In genomic region chr2:218953366-218953954, GRCh38 we compare ENCODE assay signal across 21 cellular contexts. TPM values are rescaled to one million over a fixed set of nuclear protein-coding genes. Genes with fewer than 3 reads are reported as not detected.
DNase-seq lines count a peak whose midpoint lies in the region; ATAC-seq and TF ChIP-seq lines count a peak whose summit lies in the region.
"Had no signal": no experiment of that assay in that cellular context is flagged by ENCODE, and none has a peak within 500 bp of the region (broad histone marks: within the 10 kb centered on the region; RNA-seq: fewer than 3 reads in every experiment).

No MANE protein-coding gene starts in this region.

- H2BK15ac ChIP-seq in H9 (ENCODE audit: low read depth, low read length), result no peak overlapping the region

- H3K27ac Mint-ChIP-seq in H9, result no peak overlapping the region
- H3K27ac Mint-ChIP-seq in neural crest cell (ENCODE audit: unreplicated experiment), result no peak overlapping the region
- H3K27ac Mint-ChIP-seq in natural killer cell, result no peak overlapping the region
- H3K27ac Mint-ChIP-seq: IgD-negative memory B cell had no signal

- no peaks in the 10 kb centered on the region for H3K79me2 ChIP-seq in DND-41 (ENCODE audit: insufficient read depth, low read length)
- H3K79me2 ChIP-seq in H9 (ENCODE audit: insufficient read depth, low read length), result no peaks in the 10 kb centered on the region

- H3K9ac ChIP-seq in DND-41 (ENCODE audit: low read depth, low read length) (no peak overlapping the region), H9 (ENCODE audit: extremely low read depth, insufficient read length, low read length) (no peak overlapping the region)

- no peak overlapping the region for H4K8ac ChIP-seq in H9 (replicated peaks; ENCODE audit: insufficient read length, low read depth, low read length)

- no peak overlapping the region for H2BK12ac ChIP-seq in H9 (ENCODE audit: insufficient read length, low read depth, low read length)

- H3K4me3 Mint-ChIP-seq in H9 (no peak overlapping the region), neural crest cell (no peak overlapping the region), natural killer cell (no peak overlapping the region)
- H3K4me3 Mint-ChIP-seq: IgD-negative memory B cell had no signal

- no peak overlapping the region for H2BK5ac ChIP-seq in H9 (ENCODE audit: insufficient read length, low read length)

- no peaks in the 10 kb centered on the region for H3K9me3 ChIP-seq in DND-41 (ENCODE audit: insufficient read depth, low read length, severe bottlenecking)
- no peaks in the 10 kb centered on the region for H3K9me3 ChIP-seq in H9 (ENCODE audit: control insufficient read depth, low read depth, low read length)
- H3K9me3 ChIP-seq: breast epithelium, stomach, uterus had no signal

- no peak overlapping the region for H3T11ph ChIP-seq in H9 (ENCODE audit: low read length)

- no CpG with 5 or more reads among the region's 18 CpGs for WGBS in H9 (ENCODE audit: extremely low coverage, insufficient read length, low lambda C conversion rate)

- peaks cover 0 to 4% of the 10 kb centered on the region in 2 experiments; a peak in 2 of 5 replicates for H3K9me3 Mint-ChIP-seq in H9
- H3K9me3 Mint-ChIP-seq in neural crest cell, result no peaks in the 10 kb centered on the region
- no peaks in the 10 kb centered on the region for H3K9me3 Mint-ChIP-seq in natural killer cell

- no peaks in the 10 kb centered on the region for H3K23me2 ChIP-seq in H9 (ENCODE audit: insufficient read length, low read depth, low read length, poor library complexity, severe bottlenecking)

- H4K20me1 ChIP-seq in DND-41 (ENCODE audit: insufficient read depth, low read length), result no peaks in the 10 kb centered on the region
- no peaks in the 10 kb centered on the region for H4K20me1 ChIP-seq in H9 (ENCODE audit: control insufficient read depth, insufficient read depth, insufficient read length)

- no peak overlapping the region for H3K4me2 ChIP-seq in DND-41 (ENCODE audit: insufficient read depth, low read length)
- H3K4me2 ChIP-seq in H9 (ENCODE audit: insufficient read depth, insufficient read length, low read length), result no peak overlapping the region

- no peak overlapping the region for H3K18ac ChIP-seq in H9 (ENCODE audit: insufficient read length, low read depth, low read length)

- peak; percentile 29 for TF ChIP-seq CTCF in DND-41 (IDR thresholded peaks at IDR 0.05; ENCODE audit: borderline replicate concordance, extremely low read depth, low read length, poor library complexity, severe bottlenecking)
- peak; percentile 61 for TF ChIP-seq CTCF in H9 (conservative IDR thresholded peaks at IDR 0.05)
- peak; percentile 30 for TF ChIP-seq CTCF in brain microvascular endothelial cell (IDR thresholded peaks at IDR 0.05; ENCODE audit: low read depth, low read length, missing control alignments)
- TF ChIP-seq CTCF in neural crest cell (conservative IDR thresholded peaks at IDR 0.05), result peak; percentile 15
- TF ChIP-seq CTCF in natural killer cell (IDR thresholded peaks at IDR 0.05), result no peak

- no peak overlapping the region for H2BK20ac ChIP-seq in H9 (ENCODE audit: low read depth, low read length, poor library complexity, severe bottlenecking)

- H3K4me1 ChIP-seq in DND-41 (ENCODE audit: insufficient read depth, low read length) (no peaks in the 10 kb centered on the region), H9 (ENCODE audit: insufficient read depth, low read length) (no peaks in the 10 kb centered on the region; the same call in 1 of the 2 replicates)
- H3K4me1 ChIP-seq: breast epithelium, stomach, uterus had no signal

- DNase-seq in DND-41 (no peak), H9 (peak; percentile 70), brain microvascular endothelial cell (no peak), neural crest cell (ENCODE audit: low read depth, low spot score) (no peak), DMS153 treated with DMSO at 0.1 percent for 48 hours (lab: John Stamatoyannopoulos, UW; ENCODE audit: unreplicated experiment) (no peak), natural killer cell (no peak), NCI-H187 treated with DMSO at 0.1 percent for 48 hours (lab: John Stamatoyannopoulos, UW) (no peak), NCI-H2107 treated with DMSO at 0.1 percent for 48 hours (lab: John Stamatoyannopoulos, UW; ENCODE audit: unreplicated experiment) (no peak)
- DNase-seq: MV-4-11; NCI-H2107; OCI-M1; stimulated activated CD4-positive, alpha-beta T cell treated with anti-CD3 and anti-CD28 coated beads, Interleukin-2, amount 100 ng/mL, for 48 hours; stomach; T-helper 2 cell; uterus had no signal

- ATAC-seq in DND-41 (ENCODE audit: insufficient read depth, low read depth), result no peak
- no peak for ATAC-seq in natural killer cell

- H3K27me3 Mint-ChIP-seq in H9 (ENCODE audit: low read depth), result peaks cover 64% of the 10 kb centered on the region
- peaks cover 85% of the 10 kb centered on the region for H3K27me3 Mint-ChIP-seq in neural crest cell (ENCODE audit: low read depth)
- peaks cover 48 to 54% of the 10 kb centered on the region in 2 donors for H3K27me3 Mint-ChIP-seq in natural killer cell (ENCODE audit: low read depth in 2 of 2)

- no peak overlapping the region; the same call in 1 of the 2 replicates for H3K14ac ChIP-seq in H9 (ENCODE audit: insufficient read depth, low read length)

- no peak overlapping the region for H3K4me3 ChIP-seq in DND-41 (ENCODE audit: low read depth in 1 of 2, low read length in 2 of 2)
- H3K4me3 ChIP-seq in brain microvascular endothelial cell (ENCODE audit: low read depth, low read length), result no peak overlapping the region
- H3K4me3 ChIP-seq: breast epithelium, stomach, uterus had no signal

- no peaks in the 10 kb centered on the region for H3K27me3 ChIP-seq in DND-41 (ENCODE audit: insufficient read depth, low read length, poor library complexity)
- H3K27me3 ChIP-seq in H9 (ENCODE audit: insufficient read depth, low read length), result no peaks in the 10 kb centered on the region; the same call in 1 of the 2 replicates
- H3K27me3 ChIP-seq in brain microvascular endothelial cell (replicated peaks), result peaks cover 12% of the 10 kb centered on the region
- H3K27me3 ChIP-seq: uterus had no signal

- no peak overlapping the region for H3K56ac ChIP-seq in H9 (ENCODE audit: insufficient read length, low read depth, low read length)

- no peak overlapping the region for H2BK120ac ChIP-seq in H9 (ENCODE audit: low read depth, low read length, poor library complexity, severe bottlenecking)

- H3K36me3 Mint-ChIP-seq in H9 (ENCODE audit: insufficient read depth in 1 of 3, low read depth in 3 of 3), result no peaks in the 10 kb centered on the region
- H3K36me3 Mint-ChIP-seq in neural crest cell (ENCODE audit: low read depth), result no peaks in the 10 kb centered on the region
- no peaks in the 10 kb centered on the region for H3K36me3 Mint-ChIP-seq in natural killer cell
- H3K36me3 Mint-ChIP-seq: IgD-negative memory B cell had no signal

- H3K4me1 Mint-ChIP-seq in H9 (peaks cover 2% of the 10 kb centered on the region in 2 experiments; a peak in 2 of 4 replicates), neural crest cell (peaks cover 7% of the 10 kb centered on the region), natural killer cell (no peaks in the 10 kb centered on the region)
- H3K4me1 Mint-ChIP-seq: IgD-negative memory B cell had no signal

- H3K79me1 ChIP-seq in H9 (ENCODE audit: insufficient read depth, low read depth, low read length, poor library complexity, severe bottlenecking), result no peaks in the 10 kb centered on the region

- H3K36me3 ChIP-seq in DND-41 (ENCODE audit: insufficient read depth, low read length) (no peaks in the 10 kb centered on the region), brain microvascular endothelial cell (replicated peaks) (no peaks in the 10 kb centered on the region)
- H3K36me3 ChIP-seq: breast epithelium, stomach, uterus had no signal

- H3K4ac ChIP-seq in H9 (ENCODE audit: low read depth, low read length), result no peak overlapping the region

- intact Hi-C loops in natural killer cell (cut with micrococcal nuclease), result no loop called here

- H3K23ac ChIP-seq in H9 (ENCODE audit: insufficient read length, low read depth, low read length), result no peak overlapping the region

- in situ Hi-C loops in brain microvascular endothelial cell (cut with HindIII; ENCODE audit: low pct_ligation_motif_present, low sequenced_read_pairs), result no loop called here

- no peak overlapping the region for H4K91ac ChIP-seq in H9 (ENCODE audit: insufficient read length, low read depth, low read length)

- no peak overlapping the region for H4K5ac ChIP-seq in H9 (ENCODE audit: insufficient read length, low read depth, low read length)

- no peak overlapping the region for H2AK5ac ChIP-seq in H9 (ENCODE audit: insufficient read length, low read length)

- H3K27ac ChIP-seq in DND-41 (ENCODE audit: low read length) (no peak overlapping the region), H9 (ENCODE audit: insufficient read length, low read depth, low read length) (no peak overlapping the region), brain microvascular endothelial cell (no peak overlapping the region)
- H3K27ac ChIP-seq: breast epithelium, HL-60, stomach, uterus had no signal

- H2AFZ ChIP-seq in DND-41 (ENCODE audit: low read depth, low read length) (no peak overlapping the region), H9 (ENCODE audit: low read length) (no peak overlapping the region)

RNA-seq across cellular contexts. Expression of gene CDK5R2, which starts 6.0 kb away (rescaled TPM):
- 0.11 and 0.26 TPM in 2 replicates for total RNA-seq in H9 (2021)
- 1.7 and 1.9 TPM in 2 replicates for total RNA-seq in neural crest cell
- not detected for total RNA-seq in natural killer cell
- total RNA-seq: breast epithelium, liver, omental fat pad, skeletal muscle tissue, uterus had no signal

RNA-seq across cellular contexts. Expression of gene FEV, which starts 31.5 kb away (rescaled TPM):
- total RNA-seq in H9 (2021) (not detected in 2 replicates), neural crest cell (not detected in 2 replicates), natural killer cell (not detected)
- total RNA-seq: breast epithelium, liver, omental fat pad, skeletal muscle tissue, uterus had no signal

RNA-seq across cellular contexts. Expression of gene CRYBA2, which starts 39.8 kb away (rescaled TPM):
- total RNA-seq in H9 (2021), result not detected in 2 replicates
- total RNA-seq in neural crest cell, result not detected in 2 replicates
- total RNA-seq in natural killer cell, result not detected
- total RNA-seq: breast epithelium, liver, omental fat pad, skeletal muscle tissue, uterus had no signal
